Comparison of ENCODE assay signal across 20 cellular contexts in the genomic region with DNA sequence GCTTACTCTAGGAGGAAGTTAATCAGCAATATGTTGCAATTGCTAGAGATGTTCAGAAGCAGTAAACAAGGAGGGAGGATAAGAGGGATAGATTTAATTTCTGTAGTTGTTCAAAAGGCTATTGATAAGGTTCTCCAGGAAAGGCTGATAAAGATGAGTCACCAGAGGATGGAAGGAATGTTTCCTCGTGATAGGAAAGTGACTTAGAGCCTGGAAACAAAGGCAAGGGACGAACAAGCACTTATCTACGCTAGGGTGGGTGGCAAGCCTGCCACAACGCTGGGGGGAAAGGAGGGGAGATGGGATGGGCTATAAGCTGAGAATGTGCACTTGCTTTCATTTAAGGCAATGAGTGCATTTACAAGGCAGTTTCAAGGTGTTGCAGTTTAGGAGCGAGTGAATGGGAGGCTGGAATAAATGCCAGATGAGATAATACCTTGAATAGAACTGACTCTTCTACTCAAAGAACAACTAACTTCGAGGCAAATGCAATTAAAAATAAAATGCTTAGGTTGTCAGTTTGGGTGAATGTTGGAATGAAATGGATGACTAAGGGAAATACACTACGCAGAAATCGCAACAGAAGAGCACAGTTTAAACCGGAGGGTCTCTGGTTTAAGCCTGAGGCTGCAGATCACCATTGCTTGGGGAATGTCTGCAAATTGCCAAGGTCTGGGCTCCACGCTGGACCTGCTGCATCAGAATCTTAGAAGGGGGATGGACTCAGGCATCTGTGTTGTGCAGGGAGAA.
"Had no signal": no experiment of that assay in that cellular context is flagged by ENCODE, and none has a peak within 500 bp of the region (broad histone marks: within the 10 kb centered on the region; RNA-seq: fewer than 3 reads in every experiment).

No MANE protein-coding gene starts in this region.

- H3K4me1 ChIP-seq: gastrocnemius medialis, parathyroid adenoma, thyroid gland had no signal

- DNase-seq: activated B cell treated with CpG ODN at 0.5 μM for 24 hours; activated CD4-positive, alpha-beta T cell treated with anti-CD3 and anti-CD28 coated beads for 4 hours; activated CD8-positive, alpha-beta T cell treated with anti-CD3 and anti-CD28 coated beads, Interleukin-2, amount 10 ng/mL, durations not matched to agents 7 days and 5 days; activated naive CD4-positive, alpha-beta T cell treated with Interleukin-2 at 50 U/mL for 16 hours; activated naive CD8-positive, alpha-beta T cell treated with anti-CD3 and anti-CD28 coated beads, Interleukin-2, amount 10 ng/mL, durations not matched to agents 7 days and 5 days; activated T-cell treated with anti-CD3 and anti-CD28 coated beads, Interleukin-2, amount 50 U/mL, for 24 hours; amygdala; effector memory CD8-positive, alpha-beta T cell; gastrocnemius medialis; head of caudate nucleus; mesenchymal stem cell; natural killer cell; stimulated activated CD8-positive, alpha-beta memory T cell treated with anti-CD3 and anti-CD28 coated beads, Interleukin-4, amount 100 ng/mL, for 48 hours; stimulated activated naive CD4-positive, alpha-beta T cell; SW 1271; T-helper 2 cell; thyroid gland had no signal

- H3K79me2 ChIP-seq: parathyroid adenoma had no signal

- H3K9me3 Mint-ChIP-seq: activated T-helper 2 cell treated with anti-CD3 and anti-CD28 coated beads, Interferon-gamma antibody, Interleukin-2, Interleukin-4, amounts not matched to agents 10 μg/mL and 5 μg/mL and 100 μg/mL, durations not matched to agents 14 hours and 24 hours and 36 hours; effector memory CD8-positive, alpha-beta T cell; natural killer cell had no signal

- H2AFZ ChIP-seq: parathyroid adenoma had no signal

- H3K9ac ChIP-seq: parathyroid adenoma had no signal

- H3K9me3 ChIP-seq: gastrocnemius medialis, thyroid gland had no signal

- H3K4me1 Mint-ChIP-seq: activated B cell treated with CpG ODN at 0.5 μM for 24 hours; activated naive CD8-positive, alpha-beta T cell treated with anti-CD3 and anti-CD28 coated beads, Interleukin-2, amount 10 ng/mL, durations not matched to agents 7 days and 5 days; natural killer cell had no signal

- H3K4me3 ChIP-seq: cardiac muscle cell, gastrocnemius medialis, thyroid gland had no signal

- H3K27me3 ChIP-seq: cardiac muscle cell, gastrocnemius medialis, thyroid gland had no signal

- ATAC-seq: activated CD8-positive, alpha-beta T cell treated with anti-CD3 and anti-CD28 coated beads, Interleukin-2, amount 10 ng/mL, durations not matched to agents 7 days and 5 days; effector memory CD8-positive, alpha-beta T cell; gastrocnemius medialis; natural killer cell had no signal

- H3K27ac Mint-ChIP-seq: activated B cell treated with CpG ODN at 0.5 μM for 24 hours; activated CD8-positive, alpha-beta T cell treated with anti-CD3 and anti-CD28 coated beads, Interleukin-2, amount 10 ng/mL, durations not matched to agents 7 days and 5 days; activated naive CD8-positive, alpha-beta T cell treated with anti-CD3 and anti-CD28 coated beads, Interleukin-2, amount 10 ng/mL, durations not matched to agents 7 days and 5 days; activated T-cell treated with anti-CD3 and anti-CD28 coated beads, Interleukin-2, amount 50 U/mL, for 24 hours; activated T-helper 2 cell treated with anti-CD3 and anti-CD28 coated beads, Interferon-gamma antibody, Interleukin-2, Interleukin-4, amounts not matched to agents 10 μg/mL and 5 μg/mL and 100 μg/mL, durations not matched to agents 14 hours and 24 hours and 36 hours; effector memory CD8-positive, alpha-beta T cell; natural killer cell had no signal

- H3K36me3 Mint-ChIP-seq: activated naive CD8-positive, alpha-beta T cell treated with anti-CD3 and anti-CD28 coated beads, Interleukin-2, amount 10 ng/mL, durations not matched to agents 7 days and 5 days; natural killer cell had no signal

- H3K4me3 Mint-ChIP-seq: activated B cell treated with CpG ODN at 0.5 μM for 24 hours; activated CD8-positive, alpha-beta T cell treated with anti-CD3 and anti-CD28 coated beads, Interleukin-2, amount 10 ng/mL, durations not matched to agents 7 days and 5 days; activated naive CD8-positive, alpha-beta T cell treated with anti-CD3 and anti-CD28 coated beads, Interleukin-2, amount 10 ng/mL, durations not matched to agents 7 days and 5 days; activated T-cell treated with anti-CD3 and anti-CD28 coated beads, Interleukin-2, amount 50 U/mL, for 24 hours; effector memory CD8-positive, alpha-beta T cell; natural killer cell had no signal

- H3K36me3 ChIP-seq: cardiac muscle cell, gastrocnemius medialis, thyroid gland had no signal

- H3K27ac ChIP-seq: cardiac muscle cell, gastrocnemius medialis, parathyroid adenoma, thyroid gland had no signal
